Comparison of ENCODE assay signal across 9 cellular contexts in the genomic region with DNA sequence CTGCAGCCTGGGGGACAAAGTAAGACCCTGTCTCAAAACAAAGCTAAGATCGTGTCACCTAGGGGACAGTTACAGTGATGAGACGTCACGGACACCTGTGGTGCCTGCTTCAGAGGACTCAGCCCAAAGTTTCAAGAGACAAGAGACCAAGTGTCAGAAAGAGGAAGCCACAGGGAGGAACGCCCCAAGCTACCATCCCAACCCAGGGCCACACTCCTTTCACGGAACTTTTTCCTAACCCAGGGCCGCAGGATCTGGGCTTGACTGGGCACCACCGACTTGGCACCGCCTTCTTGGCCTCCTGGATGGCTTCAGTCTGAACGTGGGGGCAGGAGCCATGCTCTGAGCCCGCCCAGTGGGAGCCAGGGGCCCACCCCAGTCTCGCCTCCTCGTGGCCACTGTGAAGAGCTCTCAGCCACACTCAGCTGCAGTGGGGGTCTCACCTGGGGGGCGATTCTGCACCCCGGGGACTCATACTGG. TPM values are rescaled to one million over a fixed set of nuclear protein-coding genes. Genes with fewer than 3 reads are reported as not detected.
A peak's percentile ranks its signal among the peaks of the same experiment; 100 is the strongest.
DNase-seq lines count a peak whose midpoint lies in the region; ATAC-seq and TF ChIP-seq lines count a peak whose summit lies in the region.
"Had no signal": no experiment of that assay in that cellular context is flagged by ENCODE, and none has a peak within 500 bp of the region (broad histone marks: within the 10 kb centered on the region; RNA-seq: fewer than 3 reads in every experiment).

No MANE protein-coding gene starts in this region.

- CTCF ChIA-PET in A673 (lab: Charles Lee) = interaction anchor here (0.5 kb wide), 1 partner anchor 813 kb away, joined by 4 read pairs; a partner anchor contains a TSS

- H3K4me2 ChIP-seq in neuronal stem cell (ENCODE audit: insufficient read depth, low read length, poor library complexity, severe bottlenecking) = no peak overlapping the region

- H4K91ac ChIP-seq in neuronal stem cell (ENCODE audit: low read depth, low read length, poor library complexity) = no peak overlapping the region

- H3K36me3 Mint-ChIP-seq in activated T-helper 17 cell treated with anti-CD3 and anti-CD28 coated beads, Interleukin-2, amount 50 U/mL, for 72 hours (ENCODE audit: low read depth) = peaks cover 92% of the 10 kb centered on the region

- H3K36me3 ChIP-seq in neuronal stem cell (replicated peaks in 1 of 2; ENCODE audit: control insufficient read depth in 2 of 2, insufficient read depth in 2 of 2, low read length in 2 of 2) (peaks cover 0 to 30% of the 10 kb centered on the region in 2 donors), A673 (ENCODE audit: insufficient read depth, low read length, poor library complexity, severe bottlenecking) (peaks cover 4% of the 10 kb centered on the region)
- H3K36me3 ChIP-seq: MG63 had no signal

- H3K9ac ChIP-seq in neuronal stem cell (ENCODE audit: low read depth, low read length, poor library complexity) = no peak overlapping the region

- no TSS peak for BruUV-seq in A673 (replicated peaks; lab: Mats Ljungman, UMichigan)

- H2BK15ac ChIP-seq in neuronal stem cell (ENCODE audit: low read length) = no peak overlapping the region

- no peak overlapping the region for H3K4ac ChIP-seq in neuronal stem cell (ENCODE audit: low read length)

- H3K4me3 ChIP-seq in neuronal stem cell (ENCODE audit: low read length in 2 of 2) (no peak overlapping the region), A673 (ENCODE audit: low read depth, low read length, poor library complexity, severe bottlenecking) (no peak overlapping the region)
- H3K4me3 ChIP-seq: MG63 had no signal

- peaks cover 17% of the 10 kb centered on the region for H3K79me1 ChIP-seq in neuronal stem cell (ENCODE audit: low read depth, low read length)

- no peak overlapping the region for H2AFZ ChIP-seq in neuronal stem cell (ENCODE audit: low read length)

- H3K18ac ChIP-seq in neuronal stem cell (ENCODE audit: low read length) = no peak overlapping the region

- H2AK5ac ChIP-seq in neuronal stem cell (ENCODE audit: low read depth, low read length) = no peak overlapping the region

- peaks cover 7% of the 10 kb centered on the region for H3K9me3 Mint-ChIP-seq in activated T-helper 17 cell treated with anti-CD3 and anti-CD28 coated beads, Interleukin-2, amount 50 U/mL, for 72 hours

- no peak overlapping the region for H2BK120ac ChIP-seq in neuronal stem cell (ENCODE audit: low read depth, low read length)

- peaks cover 2 to 5% of the 10 kb centered on the region in 2 donors for H3K4me1 ChIP-seq in neuronal stem cell (ENCODE audit: control insufficient read depth in 2 of 2, insufficient read depth in 1 of 2, low read depth in 1 of 2, low read length in 2 of 2)
- peaks cover 24% of the 10 kb centered on the region for H3K4me1 ChIP-seq in A673 (ENCODE audit: insufficient read depth, low read length, poor library complexity, severe bottlenecking)

- H2BK5ac ChIP-seq in neuronal stem cell (ENCODE audit: low read length) = no peak overlapping the region

- no peaks in the 10 kb centered on the region for H3K27me3 ChIP-seq in neuronal stem cell (ENCODE audit: control insufficient read depth in 3 of 3, insufficient read depth in 3 of 3, low read depth in 1 of 3, low read length in 3 of 3)
- no peaks in the 10 kb centered on the region for H3K27me3 ChIP-seq in A673 (replicated peaks; ENCODE audit: insufficient read depth, low read depth, low read length, poor library complexity)
- H3K27me3 ChIP-seq: MG63 had no signal

- intact Hi-C loops in A673 (cut with micrococcal nuclease; ENCODE audit: unreplicated experiment) = no loop called here

- H2BK12ac ChIP-seq in neuronal stem cell (ENCODE audit: low read length) = no peak overlapping the region

- peak; percentile 20 for ATAC-seq in HG03439 (IDR thresholded peaks at IDR 0.05; ENCODE audit: unreplicated experiment)
- ATAC-seq in activated T-helper 17 cell treated with anti-CD3 and anti-CD28 coated beads, Interleukin-2, amount 50 U/mL, for 72 hours (replicated peaks) = peak; percentile 15
- ATAC-seq in GM18519 (IDR thresholded peaks at IDR 0.05; ENCODE audit: low FRiP score, unreplicated experiment) = no peak
- ATAC-seq in HG03460 (IDR thresholded peaks at IDR 0.05; ENCODE audit: unreplicated experiment) = no peak

- POLR2A ChIA-PET in A673 (lab: Charles Lee; ENCODE audit: low non-redundant PET) = interaction anchor here (0.6 kb wide), 2 partner anchors 162 to 185 kb away, joined by 3 to 10 read pairs; no protein-coding TSS in a partner anchor

- peak overlapping the region; percentile 97 for H3K4me3 Mint-ChIP-seq in activated T-helper 17 cell treated with anti-CD3 and anti-CD28 coated beads, Interleukin-2, amount 50 U/mL, for 72 hours

- TF ChIP-seq CTCF in GM12873 (IDR thresholded peaks at IDR 0.05; ENCODE audit: insufficient read depth, low read depth, low read length, missing control alignments) (peak; percentile 56), A673 (conservative IDR thresholded peaks at IDR 0.05; ENCODE audit: low read depth, low read length) (no peak)

- no peak overlapping the region for H3K14ac ChIP-seq in neuronal stem cell (ENCODE audit: low read length)

- H3K23ac ChIP-seq in neuronal stem cell (ENCODE audit: low read depth, low read length, poor library complexity) = peak overlapping the region; percentile 43

- H3K9me3 ChIP-seq in neuronal stem cell (replicated peaks in 1 of 2; ENCODE audit: control insufficient read depth in 2 of 2, insufficient read depth in 1 of 2, low read depth in 1 of 2, low read length in 2 of 2) (no peaks in the 10 kb centered on the region), A673 (ENCODE audit: low read depth, low read length, poor library complexity, severe bottlenecking) (no peaks in the 10 kb centered on the region)
- H3K9me3 ChIP-seq: MG63 had no signal

- H3K27ac ChIP-seq in neuronal stem cell (replicated peaks; ENCODE audit: low read length) (no peak overlapping the region), A673 (ENCODE audit: low read depth, low read length, poor library complexity, severe bottlenecking) (no peak overlapping the region)

- no peak overlapping the region for H4K8ac ChIP-seq in neuronal stem cell (ENCODE audit: low read depth, low read length)

- H3K27ac Mint-ChIP-seq in activated T-helper 17 cell treated with anti-CD3 and anti-CD28 coated beads, Interleukin-2, amount 50 U/mL, for 72 hours = peak overlapping the region; percentile 100

- DNase-seq in neuronal stem cell (ENCODE audit: low spot score) (no peak), A673 (ENCODE audit: low spot score) (no peak)
- DNase-seq in stimulated activated CD4-positive, alpha-beta T cell treated with anti-CD3 and anti-CD28 coated beads, Interleukin-12 subunit alpha, Interleukin-12 subunit beta, amount 100 ng/mL, for 4 hours = no peak
- DNase-seq: MG63 had no signal

- H3K27me3 Mint-ChIP-seq in activated T-helper 17 cell treated with anti-CD3 and anti-CD28 coated beads, Interleukin-2, amount 50 U/mL, for 72 hours = no peaks in the 10 kb centered on the region

- WGBS in neuronal stem cell (ENCODE audit: extremely low coverage in 2 of 2, insufficient read length in 2 of 2, insufficient replicate concordance in 1 of 2), 2 donors = no CpG with 5 or more reads among the region's 14 CpGs

- peaks cover 32% of the 10 kb centered on the region for H3K4me1 Mint-ChIP-seq in activated T-helper 17 cell treated with anti-CD3 and anti-CD28 coated beads, Interleukin-2, amount 50 U/mL, for 72 hours

RNA-seq across cellular contexts. Expression of a gene that starts 8.5 kb away (rescaled TPM):
- 100 to 1,000 TPM; 271 to 387 TPM for total RNA-seq in activated T-helper 17 cell treated with anti-CD3 and anti-CD28 coated beads, Interleukin-2, amount 50 U/mL, for 72 hours
- 15.6 TPM for polyA plus RNA-seq in neuronal stem cell (2013, experiment 1 of 2)
- 16.1 TPM for polyA plus RNA-seq in neuronal stem cell (2013, experiment 2 of 2)
- 40.7 and 47.1 TPM in 2 replicates for total RNA-seq in A673 (2021)

RNA-seq across cellular contexts. Expression of a gene that starts 9.1 kb away (rescaled TPM):
- 100 to 1,000 TPM in 1 of 2 donors, 10 to 100 TPM in 1; 13.9 to 143 TPM for total RNA-seq in activated T-helper 17 cell treated with anti-CD3 and anti-CD28 coated beads, Interleukin-2, amount 50 U/mL, for 72 hours
- 2.5 TPM for polyA plus RNA-seq in neuronal stem cell (2013, experiment 1 of 2)
- 2.3 TPM for polyA plus RNA-seq in neuronal stem cell (2013, experiment 2 of 2)
- 1.6 and 2.5 TPM in 2 replicates for total RNA-seq in A673 (2021)

RNA-seq across cellular contexts. Expression of a gene that starts 36.6 kb away (rescaled TPM):
- 100 to 1,000 TPM; 280 to 525 TPM for total RNA-seq in activated T-helper 17 cell treated with anti-CD3 and anti-CD28 coated beads, Interleukin-2, amount 50 U/mL, for 72 hours
- 138 TPM for polyA plus RNA-seq in neuronal stem cell (2013, experiment 1 of 2)
- 146 TPM for polyA plus RNA-seq in neuronal stem cell (2013, experiment 2 of 2)
- total RNA-seq in A673 (2021) = 106 and 107 TPM in 2 replicates

Comparison
In these comparisons a context has a peak if more than half of its experiments do, and no peak if none do; other contexts are left out.
1. ATAC-seq: peak in HG03439 (single experiment) and activated T-helper 17 cell treated with anti-CD3 and anti-CD28 coated beads, Interleukin-2, amount 50 U/mL, for 72 hours (single experiment); none in GM18519 (single experiment) and HG03460 (single experiment).